Comparison of ENCODE assay signal across 8 cellular contexts in the genomic region with DNA sequence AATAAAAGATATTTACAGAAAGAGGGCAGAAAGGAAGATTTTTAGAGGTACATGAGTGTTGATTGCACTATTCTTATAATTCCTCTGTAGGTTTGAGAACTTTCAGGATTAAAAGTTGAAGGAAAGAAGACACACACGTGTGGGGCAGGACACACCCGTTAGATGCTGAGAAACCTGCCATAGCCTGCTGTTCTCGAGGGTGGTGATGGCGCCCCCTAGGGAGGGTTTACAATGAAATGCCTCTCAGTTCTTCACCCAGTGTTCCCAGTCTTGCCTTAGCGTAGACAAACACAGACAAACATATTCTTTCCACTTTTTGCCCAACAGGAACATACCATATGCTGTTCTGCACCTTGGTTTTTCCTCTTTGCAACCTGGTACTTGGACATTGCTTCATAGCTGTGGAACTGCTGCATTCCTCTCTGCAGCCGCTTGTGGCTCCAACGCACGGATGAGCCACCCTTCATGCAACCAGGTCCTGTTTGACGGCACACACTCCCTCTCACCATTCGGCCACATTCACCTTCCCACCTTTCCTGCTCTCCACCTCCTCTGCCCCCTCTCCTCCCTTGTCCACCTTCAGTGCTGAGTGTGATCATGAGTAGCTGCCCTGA. TPM values are rescaled to one million over a fixed set of nuclear protein-coding genes. Genes with fewer than 3 reads are reported as not detected.
DNase-seq lines count a peak whose midpoint lies in the region; ATAC-seq and TF ChIP-seq lines count a peak whose summit lies in the region.

No MANE protein-coding gene starts in this region.

- no peaks in the 10 kb centered on the region for H3K9me3 ChIP-seq in colonic mucosa

- H3K4me3 ChIP-seq in colonic mucosa (no peak overlapping the region), retinal pigment epithelial cell (ENCODE audit: low read length) (no peak overlapping the region)

- H3K4me1 ChIP-seq in colonic mucosa = peaks cover 15% of the 10 kb centered on the region

- no peaks in the 10 kb centered on the region for H3K27me3 ChIP-seq in colonic mucosa

- no peak for ATAC-seq in HG02938 (IDR thresholded peaks at IDR 0.05; ENCODE audit: unreplicated experiment)

- DNase-seq in GM10266 (ENCODE audit: extremely low spot score) (no peak), NAMALWA (ENCODE audit: low spot score) (peak; percentile 33), colonic mucosa (peak; percentile 73), retinal pigment epithelial cell (ENCODE audit: low read depth) (no peak), inferior parietal cortex (ENCODE audit: extremely low spot score) (no peak), dedifferentiated amniotic fluid mesenchymal stem cell (ENCODE audit: extremely low spot score) (no peak), GDM1 (lab: John Stamatoyannopoulos, UW) (no peak)

- intact Hi-C loops in colonic mucosa (cut with DNase I) = no loop called here

- no peak overlapping the region for H3K27ac ChIP-seq in colonic mucosa

- peak; percentile 25 for TF ChIP-seq CTCF in GM10266 (IDR thresholded peaks at IDR 0.05; ENCODE audit: control insufficient read depth, insufficient read depth, low read depth, missing control alignments)
- TF ChIP-seq CTCF in colonic mucosa (IDR thresholded peaks at IDR 0.05) = peak; percentile 31
- peak; percentile 41 for TF ChIP-seq CTCF in retinal pigment epithelial cell (conservative IDR thresholded peaks at IDR 0.05; ENCODE audit: low read depth, low read length)

- no peaks in the 10 kb centered on the region for H3K36me3 ChIP-seq in colonic mucosa

- no peak overlapping the region for H3K9ac ChIP-seq in colonic mucosa (ENCODE audit: low read depth in 2 of 2, low read length in 2 of 2)

RNA-seq across cellular contexts. Expression of a gene that starts 23.3 kb away (rescaled TPM):
- total RNA-seq in colonic mucosa = 1 to 10 TPM; 6.2 to 7.0 TPM

Comparison
In these comparisons a context has a peak if more than half of its experiments do, and no peak if none do; other contexts are left out.
1. DNase-seq: peak in NAMALWA (single experiment) and colonic mucosa (single experiment); none in GM10266 (single experiment), retinal pigment epithelial cell (single experiment), inferior parietal cortex (single experiment), dedifferentiated amniotic fluid mesenchymal stem cell (single experiment) and GDM1 (single experiment).
2. Peak in every context shown above with its lines, with median percentiles within 50 percentile points of each other: CTCF ChIP-seq.